In the genomic region with DNA sequence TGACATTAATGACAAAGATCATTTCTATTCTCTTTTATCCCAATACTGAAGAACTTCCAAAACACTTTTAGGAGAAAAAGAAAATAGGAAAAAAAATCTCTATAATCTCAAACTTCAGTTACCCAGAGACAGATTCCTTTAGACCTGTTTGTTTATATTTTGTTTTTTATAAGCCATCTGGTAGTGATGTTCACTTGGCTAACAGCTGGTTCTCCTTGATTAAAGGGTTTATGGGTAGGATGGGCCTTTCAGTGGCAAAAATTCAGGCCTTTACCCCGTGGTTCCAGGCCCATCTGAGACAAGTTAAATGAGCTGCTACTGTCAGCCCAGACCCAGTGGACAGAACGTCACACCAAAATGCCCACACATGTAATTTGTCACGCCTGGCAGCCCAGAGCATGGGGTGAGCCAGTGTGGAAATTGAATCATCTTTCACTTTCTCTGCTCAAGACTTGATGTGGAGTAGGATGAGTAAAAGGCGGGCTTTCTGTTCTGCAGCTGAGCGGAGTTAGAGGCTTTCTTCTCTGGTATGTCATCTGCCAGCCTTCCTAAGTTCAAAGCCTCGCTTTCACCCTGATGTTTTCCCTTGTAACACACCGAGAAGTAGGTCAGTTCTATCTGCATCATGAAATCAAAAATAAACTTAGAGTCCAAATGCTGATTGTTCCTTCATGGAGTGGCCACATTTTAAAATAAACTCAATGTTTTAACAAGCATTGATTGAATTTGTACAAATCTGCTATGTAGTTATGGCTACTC, we compare ENCODE assay signal across 9 cellular contexts.
A peak's percentile ranks its signal among the peaks of the same experiment; 100 is the strongest.
DNase-seq lines count a peak whose midpoint lies in the region; ATAC-seq and TF ChIP-seq lines count a peak whose summit lies in the region.
"Had no signal": no experiment of that assay in that cellular context is flagged by ENCODE, and none has a peak within 500 bp of the region (broad histone marks: within the 10 kb centered on the region; RNA-seq: fewer than 3 reads in every experiment).

No MANE protein-coding gene starts in this region.

- H3K27ac ChIP-seq in lower lobe of right lung: no peak overlapping the region

- peaks cover 7% of the 10 kb centered on the region for H3K36me3 Mint-ChIP-seq in osteocyte (ENCODE audit: unreplicated experiment)

- intact Hi-C loops in lower lobe of right lung (cut with DNase I): no loop called here

- H3K27me3 ChIP-seq in lower lobe of right lung (ENCODE audit: low read depth): no peaks in the 10 kb centered on the region

- DNase-seq in activated T-cell treated with anti-CD3 and anti-CD28 coated beads for 48 hours (ENCODE audit: low read depth) (peak; percentile 55), KG1 (lab: John Stamatoyannopoulos, UW) (no peak), lower lobe of right lung (no peak), osteocyte (ENCODE audit: extremely low spot score, unreplicated experiment) (no peak), NCI-H526 treated with DMSO at 0.1 percent for 48 hours (lab: John Stamatoyannopoulos, UW) (no peak)
- DNase-seq in stimulated activated CD4-positive, alpha-beta T cell treated with anti-CD3 and anti-CD28 coated beads, Interleukin-15, amount 100 ng/mL, for 24 hours: peak; percentile 75

- peaks cover 9% of the 10 kb centered on the region for H3K4me1 ChIP-seq in lower lobe of right lung

- no peaks in the 10 kb centered on the region for H3K4me1 Mint-ChIP-seq in osteocyte (ENCODE audit: unreplicated experiment)

- H3K27ac Mint-ChIP-seq in osteocyte (ENCODE audit: unreplicated experiment): no peak overlapping the region

- no peak overlapping the region for H3K4me3 Mint-ChIP-seq in osteocyte (ENCODE audit: unreplicated experiment)

- no peak for TF ChIP-seq CTCF in lower lobe of right lung (IDR thresholded peaks at IDR 0.05)
- no peak for TF ChIP-seq CTCF in osteocyte (IDR thresholded peaks at IDR 0.05)

- H3K4me3 ChIP-seq in lower lobe of right lung: no peak overlapping the region
- H3K4me3 ChIP-seq: K562 had no signal

- H3K9me3 ChIP-seq in lower lobe of right lung: no peaks in the 10 kb centered on the region

- peak; percentile 92 for ATAC-seq in GM18868 (IDR thresholded peaks at IDR 0.05; ENCODE audit: unreplicated experiment)
- peak; percentile 88 for ATAC-seq in HG03095 (IDR thresholded peaks at IDR 0.05; ENCODE audit: unreplicated experiment)
- no peak for ATAC-seq in lower lobe of right lung
- ATAC-seq: K562 had no signal

- H3K27me3 Mint-ChIP-seq in osteocyte (ENCODE audit: unreplicated experiment): no peaks in the 10 kb centered on the region

- H3K9me3 Mint-ChIP-seq in osteocyte (ENCODE audit: unreplicated experiment): no peaks in the 10 kb centered on the region

- H3K36me3 ChIP-seq in lower lobe of right lung: no peaks in the 10 kb centered on the region

Comparison
In these comparisons a context has a peak if more than half of its experiments do, and no peak if none do; other contexts are left out.
1. ATAC-seq: peak in GM18868 (single experiment) and HG03095 (single experiment); none in lower lobe of right lung (0 of 2).
2. DNase-seq: peak in activated T-cell treated with anti-CD3 and anti-CD28 coated beads for 48 hours (single experiment) and stimulated activated CD4-positive, alpha-beta T cell treated with anti-CD3 and anti-CD28 coated beads, Interleukin-15, amount 100 ng/mL, for 24 hours (single experiment); none in KG1 (single experiment), lower lobe of right lung (single experiment), osteocyte (single experiment) and NCI-H526 treated with DMSO at 0.1 percent for 48 hours (single experiment).